17 cellular contexts compared by ENCODE assay signal in the genomic region with DNA sequence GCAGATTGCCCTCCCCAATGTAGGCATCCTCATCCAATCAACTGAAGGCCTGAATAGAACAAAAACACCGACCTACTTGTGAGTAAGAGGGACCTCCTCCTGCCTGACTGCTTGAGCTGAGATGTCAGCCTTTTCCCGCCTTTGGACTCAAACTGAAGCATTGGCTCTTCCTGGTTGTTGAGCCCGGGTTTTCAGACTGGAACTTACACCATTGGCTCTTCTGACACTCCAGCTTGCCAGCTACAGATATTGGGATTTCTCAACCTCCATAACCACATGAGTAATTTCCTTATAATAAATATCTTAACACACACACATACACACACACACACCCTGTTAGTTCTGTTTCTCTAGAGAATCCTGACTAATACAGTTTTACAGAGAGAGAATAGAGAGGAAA.
A peak's percentile ranks its signal among the peaks of the same experiment; 100 is the strongest.
DNase-seq lines count a peak whose midpoint lies in the region; ATAC-seq and TF ChIP-seq lines count a peak whose summit lies in the region.
"Had no signal": no experiment of that assay in that cellular context is flagged by ENCODE, and none has a peak within 500 bp of the region (broad histone marks: within the 10 kb centered on the region; RNA-seq: fewer than 3 reads in every experiment).

No MANE protein-coding gene starts in this region.

- peaks cover 6 to 7% of the 10 kb centered on the region in 2 donors for H3K27me3 Mint-ChIP-seq in CD4-positive, alpha-beta memory T cell

- H3K9me3 Mint-ChIP-seq in CD4-positive, alpha-beta memory T cell, result peaks cover 0 to 2% (median 0%) of the 10 kb centered on the region in 8 donors

- CTCF ChIA-PET in CD4-positive, alpha-beta memory T cell (lab: Charles Lee; ENCODE audit: partially characterized antibody), result no interaction called here

- no peak for TF ChIP-seq CTCF in right atrium auricular region (IDR thresholded peaks at IDR 0.05)
- no peak for TF ChIP-seq CTCF in foreskin keratinocyte (conservative IDR thresholded peaks at IDR 0.05)

- H3K4me3 Mint-ChIP-seq in CD4-positive, alpha-beta memory T cell, result no peak overlapping the region
- H3K4me3 Mint-ChIP-seq: B cell had no signal

- DNase-seq in right atrium auricular region (ENCODE audit: low spot score), result peak; percentile 76
- no peak for DNase-seq in cardiac septum (ENCODE audit: low spot score)
- peak; percentile 59 for DNase-seq in RPMI7951 (ENCODE audit: low read depth)
- DNase-seq in foreskin keratinocyte, result peak; percentile 53 to 71
- no peak for DNase-seq in NCI-H2029 treated with DMSO at 0.1 percent for 48 hours (lab: John Stamatoyannopoulos, UW)
- DNase-seq in NCI-H1092 (lab: John Stamatoyannopoulos, UW), result no peak
- no peak for DNase-seq in CD4-positive, alpha-beta memory T cell
- DNase-seq: activated effector memory CD4-positive, alpha-beta T cell treated with anti-CD3 and anti-CD28 coated beads, Interleukin-2, amount 50 U/mL, for 16 hours; DMS153; glutamatergic neuron; NCI-H187 treated with DMSO at 0.1 percent for 48 hours; NK-92 treated with Interleukin-12 subunit alpha and Interleukin-12 subunit beta, amount 100 ng/mL, for 24 hours had no signal

- POLR2A ChIA-PET in CD4-positive, alpha-beta memory T cell (lab: Charles Lee; ENCODE audit: partially characterized antibody), result no interaction called here

- no peaks in the 10 kb centered on the region for H3K27me3 ChIP-seq in right atrium auricular region
- H3K27me3 ChIP-seq in foreskin keratinocyte, result peaks cover 6% of the 10 kb centered on the region
- H3K27me3 ChIP-seq in CD4-positive, alpha-beta memory T cell (ENCODE audit: insufficient read depth, low read length), result no peaks in the 10 kb centered on the region
- H3K27me3 ChIP-seq: body of pancreas had no signal

- ATAC-seq in foreskin keratinocyte (peak; percentile 55), HG03045 (IDR thresholded peaks at IDR 0.05; ENCODE audit: unreplicated experiment) (no peak)
- ATAC-seq: body of pancreas had no signal

- no peaks in the 10 kb centered on the region for H3K4me1 Mint-ChIP-seq in CD4-positive, alpha-beta memory T cell
- H3K4me1 Mint-ChIP-seq: B cell had no signal

- no peaks in the 10 kb centered on the region for H3K36me3 Mint-ChIP-seq in CD4-positive, alpha-beta memory T cell

- H3K36me3 ChIP-seq in right atrium auricular region, result no peaks in the 10 kb centered on the region
- H3K36me3 ChIP-seq in CD4-positive, alpha-beta memory T cell (ENCODE audit: insufficient read depth, low read length), result no peaks in the 10 kb centered on the region

- H3K27ac Mint-ChIP-seq in CD4-positive, alpha-beta memory T cell, result no peak overlapping the region
- H3K27ac Mint-ChIP-seq: B cell, progenitor cell of endocrine pancreas had no signal

- H3K4me1 ChIP-seq in right atrium auricular region (no peaks in the 10 kb centered on the region), foreskin keratinocyte (no peaks in the 10 kb centered on the region)
- H3K4me1 ChIP-seq in CD4-positive, alpha-beta memory T cell (ENCODE audit: insufficient read depth, low read length), result no peaks in the 10 kb centered on the region
- H3K4me1 ChIP-seq: body of pancreas had no signal

- H3K4me3 ChIP-seq in right atrium auricular region, result no peak overlapping the region
- H3K4me3 ChIP-seq in CD4-positive, alpha-beta memory T cell (ENCODE audit: low read length in 2 of 2), result no peak overlapping the region
- H3K4me3 ChIP-seq: body of pancreas, SK-N-MC had no signal

- intact Hi-C loops in cardiac septum (cut with DNase I), result no loop called here
- intact Hi-C loops in CD4-positive, alpha-beta memory T cell (cut with micrococcal nuclease), result no loop called here

- no peak overlapping the region for H3K27ac ChIP-seq in right atrium auricular region
- H3K27ac ChIP-seq in foreskin keratinocyte, result no peak overlapping the region
- H3K27ac ChIP-seq in CD4-positive, alpha-beta memory T cell (ENCODE audit: low read depth, low read length), result no peak overlapping the region
- H3K27ac ChIP-seq: body of pancreas, SK-N-MC had no signal

- H3K9me3 ChIP-seq in right atrium auricular region, result no peaks in the 10 kb centered on the region
- no peaks in the 10 kb centered on the region for H3K9me3 ChIP-seq in CD4-positive, alpha-beta memory T cell (ENCODE audit: control insufficient read depth in 1 of 2, low read length in 2 of 2)
- H3K9me3 ChIP-seq: body of pancreas had no signal

Comparison
In these comparisons a context has a peak if more than half of its experiments do, and no peak if none do; other contexts are left out.
1. DNase-seq: peak in right atrium auricular region (single experiment), RPMI7951 (single experiment) and foreskin keratinocyte (2 of 2); none in cardiac septum (single experiment), NCI-H2029 treated with DMSO at 0.1 percent for 48 hours (single experiment), NCI-H1092 (single experiment) and CD4-positive, alpha-beta memory T cell (0 of 5).